8 cellular contexts compared by ENCODE assay signal in the genomic region with DNA sequence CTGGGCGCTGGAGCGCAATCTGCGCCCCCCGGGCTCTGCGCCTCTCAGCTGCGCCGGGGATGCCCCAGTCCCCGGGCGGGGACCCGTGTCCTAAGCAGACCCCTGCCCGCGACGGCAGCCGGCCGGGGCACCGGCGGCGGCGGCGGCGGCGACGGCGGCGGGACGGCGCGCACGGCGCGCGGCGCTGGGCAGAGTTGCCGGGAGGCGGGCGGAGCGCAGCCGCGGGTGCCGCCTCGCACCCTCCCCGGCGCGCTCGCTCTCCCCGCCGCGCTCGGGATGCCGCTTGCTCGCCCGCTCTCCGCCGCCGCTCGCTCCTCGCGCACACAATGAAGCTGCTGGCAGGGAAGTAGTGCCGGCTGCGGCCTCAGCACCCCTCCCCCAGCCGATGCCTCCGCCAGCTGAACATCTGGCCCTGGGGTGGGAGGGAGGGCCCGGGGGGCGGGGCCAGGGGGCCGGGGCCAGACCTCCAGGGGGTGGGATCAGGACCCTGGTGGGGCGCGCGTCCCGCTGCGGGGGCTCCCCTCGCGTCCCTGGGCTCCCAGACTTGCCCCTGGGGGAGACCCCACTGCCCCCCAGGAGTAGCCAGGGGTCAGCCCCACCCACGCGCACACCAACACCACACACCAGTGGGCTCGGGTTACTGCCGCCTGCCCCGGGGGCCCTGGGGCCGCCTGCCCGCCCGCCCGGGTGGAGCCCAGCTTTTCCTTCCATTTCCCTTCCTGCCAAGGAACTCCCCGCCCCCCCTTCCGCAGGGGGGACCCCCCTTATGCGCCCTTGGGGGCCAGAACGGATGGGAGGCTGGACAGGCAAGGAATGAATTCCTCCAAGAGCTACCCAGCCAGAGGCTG. TPM values are rescaled to one million over a fixed set of nuclear protein-coding genes. Genes with fewer than 3 reads are reported as not detected.
DNase-seq lines count a peak whose midpoint lies in the region; ATAC-seq and TF ChIP-seq lines count a peak whose summit lies in the region.

A gene (minus strand): TSS at position 328 of the 848 bp plus-strand sequence. CDS start 708 bp downstream, outside the sequence.

- H3K27ac ChIP-seq in colonic mucosa = peak within 1 kb of the TSS; percentile 84
- H3K27ac ChIP-seq in layer of hippocampus (ENCODE audit: low read depth, low read length) = peak within 1 kb of the TSS; percentile 83

- TF ChIP-seq CTCF in colonic mucosa (IDR thresholded peaks at IDR 0.05) = no peak

- in situ Hi-C loops in HAP-1 (cut with MboI; ENCODE audit: low sequenced_read_pairs) = no loop called here

- H3K36me3 ChIP-seq in HAP-1 (replicated peaks) (peaks cover 17% of the 10 kb centered on the region), colonic mucosa (no peaks in the 10 kb centered on the region)

- H3K4me3 ChIP-seq in HAP-1 (peak within 1 kb of the TSS; percentile 52), colonic mucosa (peak within 1 kb of the TSS; percentile 50)

- H3K9me3 ChIP-seq in HAP-1 (no peaks in the 10 kb centered on the region), colonic mucosa (no peaks in the 10 kb centered on the region)

- DNase-seq in Ammon's horn (ENCODE audit: low spot score) (peak; percentile 91), HAP-1 (ENCODE audit: low spot score in 2 of 2) (peak; percentile 78 to 93), NCI-H2227 (lab: John Stamatoyannopoulos, UW; ENCODE audit: unreplicated experiment) (peak; percentile 93), colonic mucosa (peak; percentile 80)
- peak; percentile 51 for DNase-seq in activated CD4-positive, CD25-positive, alpha-beta regulatory T cell treated with anti-CD3 and anti-CD28 coated beads, Interleukin-2, amount 50 U/mL, for 72 hours
- DNase-seq in stimulated activated CD4-positive, alpha-beta T cell treated with anti-CD3 and anti-CD28 coated beads, Interleukin-1b, Interleukin-23, amount 100 ng/mL, for 1 hour (ENCODE audit: low read depth in 2 of 2) = peak; percentile 28 to 37

- H3K27me3 ChIP-seq in HAP-1 (ENCODE audit: low read depth) (no peaks in the 10 kb centered on the region), colonic mucosa (no peaks in the 10 kb centered on the region), layer of hippocampus (ENCODE audit: control insufficient read depth, insufficient read depth, low read length) (no peaks in the 10 kb centered on the region)

- ATAC-seq in HG02970 (IDR thresholded peaks at IDR 0.05; ENCODE audit: low FRiP score, unreplicated experiment) = no peak

- intact Hi-C loops in colonic mucosa (cut with DNase I) = no loop called here

- peak within 1 kb of the TSS; percentile 68 to 85 for H3K9ac ChIP-seq in colonic mucosa (ENCODE audit: low read depth in 2 of 2, low read length in 2 of 2)

- H3K4me1 ChIP-seq in HAP-1 = peaks cover 26% of the 10 kb centered on the region
- peaks cover 35% of the 10 kb centered on the region for H3K4me1 ChIP-seq in colonic mucosa

RNA-seq across cellular contexts. Expression of the gene that starts here (rescaled TPM):
- 1 to 10 TPM; 4.8 to 5.2 TPM for total RNA-seq in colonic mucosa

Comparison
In these comparisons a context has a peak if more than half of its experiments do, and no peak if none do; other contexts are left out.
1. DNase-seq: peak in every context shown above with its lines; median percentile 93 in NCI-H2227; 91 in Ammon's horn; 86 in HAP-1; 80 in colonic mucosa; 51 in activated CD4-positive, CD25-positive, alpha-beta regulatory T cell treated with anti-CD3 and anti-CD28 coated beads, Interleukin-2, amount 50 U/mL, for 72 hours; 32 in stimulated activated CD4-positive, alpha-beta T cell treated with anti-CD3 and anti-CD28 coated beads, Interleukin-1b, Interleukin-23, amount 100 ng/mL, for 1 hour.